8 cellular contexts compared by ENCODE assay signal in the genomic region with DNA sequence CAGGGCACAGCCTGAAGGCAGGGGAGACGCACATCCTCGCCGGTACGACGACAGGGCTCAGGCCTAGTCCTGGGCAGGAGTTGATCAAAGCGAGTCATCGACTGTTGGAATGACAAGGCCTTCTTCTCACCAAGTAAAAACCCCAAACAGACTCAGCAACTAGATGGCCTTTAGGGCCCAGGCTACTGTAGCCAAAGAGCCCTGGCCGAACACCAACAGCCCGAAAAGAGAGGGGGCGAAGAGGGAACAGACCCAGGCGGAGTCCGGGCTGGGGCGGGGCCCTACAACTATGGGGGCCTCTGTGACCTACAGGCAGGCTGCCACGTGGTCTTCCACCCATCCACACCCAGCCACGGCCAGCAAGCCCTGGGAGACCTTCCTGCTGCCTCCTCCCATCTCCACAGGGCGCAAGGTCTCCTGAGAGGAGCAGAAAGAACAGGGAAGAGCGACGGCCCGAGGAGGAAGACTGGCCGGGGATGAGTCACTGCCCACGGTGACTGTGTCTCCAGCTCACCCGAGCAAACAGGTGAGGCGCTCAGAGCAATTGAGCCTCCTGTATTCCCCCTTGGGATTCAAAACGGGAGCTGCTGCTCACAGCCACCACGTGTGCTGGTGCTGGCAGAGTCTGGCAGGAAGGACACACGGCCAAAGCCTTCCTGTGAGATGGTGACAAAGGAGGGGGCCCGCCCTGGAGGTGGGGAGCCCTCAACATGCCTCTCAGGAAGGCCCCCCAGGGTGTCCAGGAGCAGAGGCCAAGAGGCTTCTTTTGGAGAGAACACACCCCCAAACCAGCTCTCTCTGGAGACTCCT. TPM values are rescaled to one million over a fixed set of nuclear protein-coding genes. Genes with fewer than 3 reads are reported as not detected.
DNase-seq lines count a peak whose midpoint lies in the region; ATAC-seq and TF ChIP-seq lines count a peak whose summit lies in the region.

No MANE protein-coding gene starts in this region.

- H3K27me3 Mint-ChIP-seq in chondrocyte (ENCODE audit: low read depth) = no peaks in the 10 kb centered on the region

- DNase-seq in AG20443 (ENCODE audit: low spot score) = peak; percentile 51
- DNase-seq in LHCN-M2 (ENCODE audit: low read depth) = peak; percentile 87
- peak; percentile 87 for DNase-seq in chondrocyte (ENCODE audit: low spot score)
- peak; percentile 77 for DNase-seq in myocyte (ENCODE audit: low read depth)
- DNase-seq in stimulated activated CD4-positive, alpha-beta T cell treated with anti-CD3 and anti-CD28 coated beads, Interleukin-4, amount 100 ng/mL, for 1 hour = no peak
- no peak for DNase-seq in activated CD4-positive, CD25-positive, alpha-beta regulatory T cell treated with anti-CD3 and anti-CD28 coated beads, Interleukin-2, amount 50 U/mL, for 72 hours

- peak overlapping the region; percentile 86 for H3K27ac Mint-ChIP-seq in chondrocyte (ENCODE audit: unreplicated experiment)

- H3K4me1 Mint-ChIP-seq in chondrocyte (ENCODE audit: low read depth) = peaks cover 50% of the 10 kb centered on the region

- ATAC-seq in HG02981 (IDR thresholded peaks at IDR 0.05; ENCODE audit: unreplicated experiment) = no peak
- ATAC-seq in GM19328 (IDR thresholded peaks at IDR 0.05; ENCODE audit: unreplicated experiment) = no peak

- peaks cover 37% of the 10 kb centered on the region for H3K36me3 Mint-ChIP-seq in chondrocyte (ENCODE audit: low read depth)

- no peak overlapping the region for H3K4me3 Mint-ChIP-seq in chondrocyte (ENCODE audit: unreplicated experiment)

- TF ChIP-seq CTCF in chondrocyte (IDR thresholded peaks at IDR 0.05) = no peak

- H3K9me3 Mint-ChIP-seq in chondrocyte (ENCODE audit: low read depth) = no peaks in the 10 kb centered on the region

RNA-seq across cellular contexts. Expression of a gene that starts 17.7 kb away (rescaled TPM):
- 497 and 711 TPM in 2 replicates for total RNA-seq in LHCN-M2 (2014; rRNA removed)
- polyA plus RNA-seq in LHCN-M2 (2012) = 445 TPM
- total RNA-seq in chondrocyte = 53.3 to 206 TPM (median 189 TPM) in 3 replicates
- 94.9 and 164 TPM in 2 replicates for total RNA-seq in myocyte
- 261 TPM for polyA plus RNA-seq in myocyte (2012)

RNA-seq across cellular contexts. Expression of a gene that starts 26.9 kb away (rescaled TPM):
- total RNA-seq in LHCN-M2 (2014; rRNA removed) (38.9 and 51.3 TPM in 2 replicates), chondrocyte (93.0 to 94.5 TPM (median 93.9 TPM) in 3 replicates), myocyte (29.0 and 37.1 TPM in 2 replicates)
- 98.1 TPM for polyA plus RNA-seq in LHCN-M2 (2012)
- 106 TPM for polyA plus RNA-seq in myocyte (2012)

RNA-seq across cellular contexts. Expression of a gene that starts 33.9 kb away (rescaled TPM):
- total RNA-seq in LHCN-M2 (2014; rRNA removed) (11.0 and 13.5 TPM in 2 replicates), chondrocyte (23.5 to 39.8 TPM (median 24.1 TPM) in 3 replicates), myocyte (7.9 and 11.3 TPM in 2 replicates)
- polyA plus RNA-seq in LHCN-M2 (2012) = 8.0 TPM
- polyA plus RNA-seq in myocyte (2012) = 25.5 TPM

Comparison
In these comparisons a context has a peak if more than half of its experiments do, and no peak if none do; other contexts are left out.
1. DNase-seq: peak in AG20443 (single experiment), LHCN-M2 (single experiment), chondrocyte (single experiment) and myocyte (single experiment); none in stimulated activated CD4-positive, alpha-beta T cell treated with anti-CD3 and anti-CD28 coated beads, Interleukin-4, amount 100 ng/mL, for 1 hour (single experiment) and activated CD4-positive, CD25-positive, alpha-beta regulatory T cell treated with anti-CD3 and anti-CD28 coated beads, Interleukin-2, amount 50 U/mL, for 72 hours (single experiment).